In genomic region chr7:105131033-105131656, GRCh38 we compare ENCODE assay signal across 1 cellular context.
TF ChIP-seq lines count a peak whose summit lies in the region.

No MANE protein-coding gene starts in this region.

TF ChIP-seq in K562, 482 proteins besides CTCF, POLR2A, EP300 and RAD21 (continued from another document and continues in another):
- no peak for TF ChIP-seq TAF9B (IDR thresholded peaks at IDR 0.05; ENCODE audit: partially characterized antibody)
- TF ChIP-seq CTBP1 (IDR thresholded peaks at IDR 0.05; ENCODE audit: borderline replicate concordance) = peak; percentile 44; the same call in 1 of the 2 replicates
- no peak for TF ChIP-seq ARID4B (CRISPR knock-in tag; IDR thresholded peaks at IDR 0.05)
- no peak for TF ChIP-seq ETS1 (conservative IDR thresholded peaks at IDR 0.05; ENCODE audit: control insufficient read depth, low read depth, low read length)
- TF ChIP-seq CC2D1A (IDR thresholded peaks at IDR 0.05) = peak; percentile 41; the same call in 1 of the 2 replicates
- TF ChIP-seq HSF4 (CRISPR knock-in tag; IDR thresholded peaks at IDR 0.05; ENCODE audit: borderline replicate concordance) = no peak
- TF ChIP-seq ZNF124 (CRISPR knock-in tag; IDR thresholded peaks at IDR 0.05) = no peak
- no peak for TF ChIP-seq SNAPC5 (CRISPR knock-in tag; IDR thresholded peaks at IDR 0.05)
- TF ChIP-seq ZNF583 (CRISPR knock-in tag; IDR thresholded peaks at IDR 0.05) = no peak
- TF ChIP-seq OTX1 (CRISPR knock-in tag; IDR thresholded peaks at IDR 0.05) = no peak
- TF ChIP-seq NRF1 (conservative IDR thresholded peaks at IDR 0.05 in 1 of 2, IDR thresholded peaks at IDR 0.05 in 1 of 2) = no peak
- no peak for TF ChIP-seq SP2 (IDR thresholded peaks at IDR 0.05; ENCODE audit: extremely low read depth, low read depth, low read length, poor library complexity, severe bottlenecking)
- no peak for TF ChIP-seq KLF1 (tag; IDR thresholded peaks at IDR 0.05)
- peak; percentile 92 for TF ChIP-seq SMAD4 (CRISPR knock-in tag; conservative IDR thresholded peaks at IDR 0.05)
- 0 out of 4 replicates have a peak, but pooled peaks of 1 of the 2 experiments have one; percentile 47 for TF ChIP-seq UBTF (IDR thresholded peaks at IDR 0.05; ENCODE audit: borderline replicate concordance in 1 of 2, low read depth in 2 of 2, low read length in 2 of 2)
- no peak for TF ChIP-seq USF2 (CRISPR knock-in tag; IDR thresholded peaks at IDR 0.05)
- TF ChIP-seq PHTF2 (CRISPR knock-in tag; IDR thresholded peaks at IDR 0.05) = no peak
- no peak for TF ChIP-seq TSC22D4 (tag; IDR thresholded peaks at IDR 0.05)
- TF ChIP-seq ZNF561 (CRISPR knock-in tag; conservative IDR thresholded peaks at IDR 0.05) = no peak
- TF ChIP-seq HMG20B (CRISPR knock-in tag; IDR thresholded peaks at IDR 0.05) = no peak
- no peak for TF ChIP-seq TRIM28 (IDR thresholded peaks at IDR 0.05)
- TF ChIP-seq POLR2B (IDR thresholded peaks at IDR 0.05; ENCODE audit: low read depth, partially characterized antibody) = no peak
- TF ChIP-seq ZBTB7A (IDR thresholded peaks at IDR 0.05; ENCODE audit: borderline replicate concordance, control insufficient read depth, low read depth, low read length) = peak; percentile 79
- TF ChIP-seq BMI1 (IDR thresholded peaks at IDR 0.05; ENCODE audit: low read length) = no peak
- TF ChIP-seq ZBTB40 (IDR thresholded peaks at IDR 0.05) = no peak
- no peak for TF ChIP-seq ZBTB40 (CRISPR knock-in tag; IDR thresholded peaks at IDR 0.05)
- TF ChIP-seq ZNF263 (CRISPR knock-in tag; IDR thresholded peaks at IDR 0.05; ENCODE audit: borderline replicate concordance) = no peak
- no peak for TF ChIP-seq RBM17 (IDR thresholded peaks at IDR 0.05; ENCODE audit: borderline replicate concordance, low read depth, low read length)
- no peak for TF ChIP-seq NR4A1 (CRISPR knock-in tag; IDR thresholded peaks at IDR 0.05)
- peak; percentile 86 for TF ChIP-seq NR4A1 (tag; IDR thresholded peaks at IDR 0.05)
- TF ChIP-seq MYC (IDR thresholded peaks at IDR 0.05; ENCODE audit: low read depth, low read length) = peak; percentile 86
- 0 out of 2 replicates have a peak, but pooled peaks have one; percentile 57 for TF ChIP-seq MYC (CRISPR knock-in tag; IDR thresholded peaks at IDR 0.05; ENCODE audit: borderline replicate concordance, low read depth)
- TF ChIP-seq TRIM25 (IDR thresholded peaks at IDR 0.05; ENCODE audit: borderline replicate concordance) = no peak
- TF ChIP-seq CXXC5 (CRISPR knock-in tag; IDR thresholded peaks at IDR 0.05) = peak; percentile 45
- TF ChIP-seq ZNF431 (CRISPR knock-in tag; IDR thresholded peaks at IDR 0.05) = no peak; the same call in 1 of the 2 replicates
- peak; percentile 34; the same call in 1 of the 2 replicates for TF ChIP-seq JUN (IDR thresholded peaks at IDR 0.05; ENCODE audit: borderline replicate concordance, low read depth, low read length)
- no peak for TF ChIP-seq JUN (CRISPR knock-in tag; IDR thresholded peaks at IDR 0.05; ENCODE audit: borderline replicate concordance)
- no peak for TF ChIP-seq GTF2A2 (tag; IDR thresholded peaks at IDR 0.05)
- no peak for TF ChIP-seq ZNF3 (CRISPR knock-in tag; IDR thresholded peaks at IDR 0.05)
